Comparison of ENCODE assay signal across 8 cellular contexts in the genomic region with DNA sequence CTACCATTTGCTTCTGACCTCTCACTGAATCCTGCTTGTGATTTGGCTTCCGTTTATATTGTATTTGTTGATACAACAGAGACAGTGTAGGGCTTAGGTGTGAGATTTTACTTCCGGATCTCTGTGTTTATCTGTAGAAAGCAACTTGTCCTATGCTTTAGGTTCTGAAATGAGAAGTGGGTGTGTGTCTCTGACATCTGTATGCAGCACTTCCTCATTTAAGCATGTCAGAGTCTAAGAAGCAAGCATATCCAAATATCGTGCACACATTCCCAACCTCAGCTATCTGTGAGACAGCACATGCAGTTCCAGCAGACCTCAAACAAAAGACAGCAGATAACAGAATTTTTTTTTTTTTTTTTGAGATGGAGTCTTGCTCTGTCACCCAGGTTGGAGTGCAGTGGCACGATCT. TPM values are rescaled to one million over a fixed set of nuclear protein-coding genes. Genes with fewer than 3 reads are reported as not detected.
DNase-seq lines count a peak whose midpoint lies in the region; ATAC-seq and TF ChIP-seq lines count a peak whose summit lies in the region.

No MANE protein-coding gene starts in this region.

- intact Hi-C loops in adrenal gland (cut with DNase I) = no loop called here
- intact Hi-C loops in spleen (cut with DNase I; ENCODE audit: low total_unique reads) = no loop called here
- intact Hi-C loops in vagina (cut with DNase I) = no loop called here

- H3K4me3 ChIP-seq in adrenal gland = peak overlapping the region in 1 of 4 donors; percentile 14
- H3K4me3 ChIP-seq in spleen = peak overlapping the region in 2 of 8 donors; percentile 2 to 32
- H3K4me3 ChIP-seq in vagina = no peak overlapping the region

- H3K4me1 ChIP-seq in adrenal gland (replicated peaks in 1 of 2) = peaks cover 30 to 91% of the 10 kb centered on the region in 2 donors
- peaks cover 41 to 100% (median 77%) of the 10 kb centered on the region in 6 donors for H3K4me1 ChIP-seq in spleen
- peaks cover 85% of the 10 kb centered on the region for H3K4me1 ChIP-seq in vagina

- DNase-seq in CMK (ENCODE audit: low read depth) (peak; percentile 81), GM20000 (ENCODE audit: low spot score) (peak; percentile 61), adrenal gland (no peak), spleen (no peak), iPS-NIHi7 (ENCODE audit: extremely low spot score) (no peak), vagina (ENCODE audit: extremely low spot score in 2 of 2) (no peak), DMS153 (lab: John Stamatoyannopoulos, UW) (no peak)

- 35 to 42% (median 40%) methylated on average over 4 of the region's 4 CpGs for WGBS in adrenal gland, 4 donors
- 22 to 32% (median 24%) methylated on average over 4 of the region's 4 CpGs for WGBS in spleen, 5 donors

- TF ChIP-seq POLR2A in adrenal gland (IDR thresholded peaks at IDR 0.05) (no peak), spleen (IDR thresholded peaks at IDR 0.05) (peak in 1 of 3 donors; percentile 37), vagina (IDR thresholded peaks at IDR 0.05) (no peak)

- H3K27me3 ChIP-seq in adrenal gland (no peaks in the 10 kb centered on the region), spleen (replicated peaks in 1 of 7) (no peaks in the 10 kb centered on the region), vagina (no peaks in the 10 kb centered on the region)

- ATAC-seq in HG03521 (IDR thresholded peaks at IDR 0.05; ENCODE audit: unreplicated experiment) = peak; percentile 99

- H3K27ac ChIP-seq in adrenal gland (peak overlapping the region in 3 of 5 donors; percentile 16 to 58 (median 43)), spleen (peak overlapping the region; percentile 38 to 90 (median 68)), vagina (no peak overlapping the region)

- H3K36me3 ChIP-seq in adrenal gland (replicated peaks in 1 of 2) = no peaks in the 10 kb centered on the region
- no peaks in the 10 kb centered on the region for H3K36me3 ChIP-seq in spleen
- no peaks in the 10 kb centered on the region for H3K36me3 ChIP-seq in vagina

- no peak for TF ChIP-seq CTCF in GM20000 (IDR thresholded peaks at IDR 0.05; ENCODE audit: extremely low read depth, missing control alignments)
- TF ChIP-seq CTCF in adrenal gland (IDR thresholded peaks at IDR 0.05) = no peak
- no peak for TF ChIP-seq CTCF in spleen (IDR thresholded peaks at IDR 0.05 in 8 of 11, conservative IDR thresholded peaks at IDR 0.05 in 3 of 11)
- TF ChIP-seq CTCF in vagina (IDR thresholded peaks at IDR 0.05) = no peak

- no peaks in the 10 kb centered on the region for H3K9me3 ChIP-seq in adrenal gland (replicated peaks in 1 of 3)
- H3K9me3 ChIP-seq in spleen = no peaks in the 10 kb centered on the region
- no peaks in the 10 kb centered on the region for H3K9me3 ChIP-seq in vagina

RNA-seq across cellular contexts. Expression of a gene that starts 16.3 kb away (rescaled TPM):
- total RNA-seq in adrenal gland (10 to 100 TPM; 34.3 to 80.7 (median 45.3) TPM), spleen (10 to 100 TPM; 13.5 to 74.8 (median 50.4) TPM), vagina (98.5 TPM)
- polyA plus RNA-seq in adrenal gland (10 to 100 TPM; 16.8 to 34.1 (median 17.1) TPM), spleen (10 to 100 TPM in 2 of 3 donors, 1 to 10 TPM in 1; 7.1 to 12.6 (median 12.4) TPM)

Comparison
In these comparisons a context has a peak if more than half of its experiments do, and no peak if none do; other contexts are left out.
1. DNase-seq: peak in CMK (single experiment) and GM20000 (single experiment); none in adrenal gland (0 of 7), spleen (single experiment), iPS-NIHi7 (single experiment), vagina (0 of 2) and DMS153 (single experiment).